In the genomic region with DNA sequence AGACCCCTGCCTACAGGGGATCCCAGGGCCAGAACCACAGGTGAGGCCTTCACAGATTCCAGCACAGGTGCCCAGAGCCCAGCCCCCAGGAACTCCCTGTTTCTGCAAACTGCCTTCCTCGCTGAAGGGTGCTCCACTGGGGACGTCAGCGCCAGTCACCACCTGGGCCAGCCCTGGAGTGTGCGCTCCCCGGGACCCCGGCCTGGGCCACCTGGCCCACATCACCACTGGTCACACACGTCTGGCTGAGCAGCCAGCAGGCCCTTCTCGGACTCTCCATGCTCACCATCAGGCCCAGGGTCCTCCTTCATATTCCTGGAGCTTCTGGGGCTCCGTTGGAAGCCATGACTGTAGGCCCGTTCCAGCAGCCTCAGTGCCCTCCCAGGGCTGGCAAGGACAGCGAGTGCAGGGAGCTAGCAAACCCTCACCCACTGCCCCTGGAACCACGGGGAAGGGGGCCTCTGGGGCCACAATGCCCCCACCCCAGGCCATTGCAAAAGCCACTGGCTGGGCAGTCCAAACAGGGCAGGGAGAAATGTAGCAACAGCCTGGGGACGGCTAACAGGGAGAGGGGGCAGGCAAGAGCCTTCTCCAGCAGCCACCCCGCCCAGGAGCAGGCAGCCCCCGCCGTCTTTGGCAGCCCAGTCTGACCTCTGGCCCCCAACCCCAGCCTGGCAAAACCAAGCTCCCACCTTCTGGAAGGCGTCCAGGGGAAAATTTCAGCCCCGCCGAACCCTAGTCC, we compare ENCODE assay signal across 8 cellular contexts. TPM values are rescaled to one million over a fixed set of nuclear protein-coding genes. Genes with fewer than 3 reads are reported as not detected.
DNase-seq lines count a peak whose midpoint lies in the region; ATAC-seq and TF ChIP-seq lines count a peak whose summit lies in the region.

No MANE protein-coding gene starts in this region.

- CTCF ChIA-PET in HEK293 (lab: Yijun Ruan, JAX), result interaction anchor here (0.5 to 3.2 kb wide), 7 partner anchors 9 to 261 kb away, joined by 3 to 20 read pairs (median 5); a partner anchor contains a TSS

- peak overlapping the region; percentile 71 for H3K4me3 ChIP-seq in HEK293 (ENCODE audit: low read depth, low read length)
- peak overlapping the region; percentile 77 for H3K4me3 ChIP-seq in WERI-Rb-1 (ENCODE audit: low read depth, low read length)
- H3K4me3 ChIP-seq in left ventricle myocardium inferior, result peak overlapping the region; percentile 97
- peak overlapping the region; percentile 59 to 95 (median 84) for H3K4me3 ChIP-seq in skin epidermis

- H3K27me3 ChIP-seq in WERI-Rb-1 (ENCODE audit: insufficient read depth, low read depth, severe bottlenecking), result no peaks in the 10 kb centered on the region
- H3K27me3 ChIP-seq in left ventricle myocardium inferior (ENCODE audit: low read depth), result no peaks in the 10 kb centered on the region

- intact Hi-C loops in left ventricle myocardium inferior (cut with micrococcal nuclease), result no loop called here
- intact Hi-C loops in posterior vena cava (cut with DNase I), result no loop called here

- H3K9me3 ChIP-seq in HEK293 (ENCODE audit: control insufficient read depth, insufficient read depth, low read depth, low read length) (no peaks in the 10 kb centered on the region), WERI-Rb-1 (ENCODE audit: severe bottlenecking) (no peaks in the 10 kb centered on the region), left ventricle myocardium inferior (replicated peaks) (no peaks in the 10 kb centered on the region)

- ATAC-seq in GM18519 (IDR thresholded peaks at IDR 0.05; ENCODE audit: low FRiP score, unreplicated experiment) (no peak), GM21390 (IDR thresholded peaks at IDR 0.05; ENCODE audit: unreplicated experiment) (no peak)

- POLR2A ChIA-PET in HEK293 (lab: Yijun Ruan, JAX), result interaction anchor here (1.1 to 3.6 kb wide), 7 partner anchors 9 to 202 kb away, joined by 3 to 22 read pairs (median 5); a partner anchor contains a TSS

- no peak for TF ChIP-seq CTCF in HEK293 (tag by site-specific recombination; IDR thresholded peaks at IDR 0.05)
- no peak for TF ChIP-seq CTCF in WERI-Rb-1 (IDR thresholded peaks at IDR 0.05; ENCODE audit: low read depth, low read length)
- no peak for TF ChIP-seq CTCF in left ventricle myocardium inferior (IDR thresholded peaks at IDR 0.05; ENCODE audit: borderline replicate concordance)

- peaks cover 5% of the 10 kb centered on the region for H3K4me1 ChIP-seq in HEK293 (ENCODE audit: control insufficient read depth, insufficient read depth, low read length)
- peaks cover 88% of the 10 kb centered on the region for H3K4me1 ChIP-seq in left ventricle myocardium inferior

- DNase-seq in WERI-Rb-1 (no peak), left ventricle myocardium inferior (peak; percentile 27), posterior vena cava (ENCODE audit: low spot score) (no peak), NCI-H1092 treated with DMSO at 0.1 percent for 48 hours (lab: John Stamatoyannopoulos, UW) (no peak)

- peaks cover 0 to 7% of the 10 kb centered on the region in 2 experiments; a peak in 1 of 3 replicates for H3K36me3 ChIP-seq in HEK293 (ENCODE audit: control insufficient read depth in 2 of 2, insufficient read depth in 1 of 2, low read length in 2 of 2)
- H3K36me3 ChIP-seq in WERI-Rb-1, result peaks cover 3% of the 10 kb centered on the region
- H3K36me3 ChIP-seq in left ventricle myocardium inferior, result no peaks in the 10 kb centered on the region

- H3K27ac ChIP-seq in HEK293 (ENCODE audit: extremely low read depth, low read depth, low read length) (peak overlapping the region; percentile 74; the same call in 1 of the 2 replicates), WERI-Rb-1 (peak overlapping the region; percentile 92), left ventricle myocardium inferior (replicated peaks) (peak overlapping the region; percentile 97), skin epidermis (peak overlapping the region in 19 of 21 experiments; percentile 71 to 96 (median 89))

TF ChIP-seq in HEK293, 187 proteins besides CTCF, POLR2A, EP300 and RAD21:
- TF ChIP-seq, protein P1, sequence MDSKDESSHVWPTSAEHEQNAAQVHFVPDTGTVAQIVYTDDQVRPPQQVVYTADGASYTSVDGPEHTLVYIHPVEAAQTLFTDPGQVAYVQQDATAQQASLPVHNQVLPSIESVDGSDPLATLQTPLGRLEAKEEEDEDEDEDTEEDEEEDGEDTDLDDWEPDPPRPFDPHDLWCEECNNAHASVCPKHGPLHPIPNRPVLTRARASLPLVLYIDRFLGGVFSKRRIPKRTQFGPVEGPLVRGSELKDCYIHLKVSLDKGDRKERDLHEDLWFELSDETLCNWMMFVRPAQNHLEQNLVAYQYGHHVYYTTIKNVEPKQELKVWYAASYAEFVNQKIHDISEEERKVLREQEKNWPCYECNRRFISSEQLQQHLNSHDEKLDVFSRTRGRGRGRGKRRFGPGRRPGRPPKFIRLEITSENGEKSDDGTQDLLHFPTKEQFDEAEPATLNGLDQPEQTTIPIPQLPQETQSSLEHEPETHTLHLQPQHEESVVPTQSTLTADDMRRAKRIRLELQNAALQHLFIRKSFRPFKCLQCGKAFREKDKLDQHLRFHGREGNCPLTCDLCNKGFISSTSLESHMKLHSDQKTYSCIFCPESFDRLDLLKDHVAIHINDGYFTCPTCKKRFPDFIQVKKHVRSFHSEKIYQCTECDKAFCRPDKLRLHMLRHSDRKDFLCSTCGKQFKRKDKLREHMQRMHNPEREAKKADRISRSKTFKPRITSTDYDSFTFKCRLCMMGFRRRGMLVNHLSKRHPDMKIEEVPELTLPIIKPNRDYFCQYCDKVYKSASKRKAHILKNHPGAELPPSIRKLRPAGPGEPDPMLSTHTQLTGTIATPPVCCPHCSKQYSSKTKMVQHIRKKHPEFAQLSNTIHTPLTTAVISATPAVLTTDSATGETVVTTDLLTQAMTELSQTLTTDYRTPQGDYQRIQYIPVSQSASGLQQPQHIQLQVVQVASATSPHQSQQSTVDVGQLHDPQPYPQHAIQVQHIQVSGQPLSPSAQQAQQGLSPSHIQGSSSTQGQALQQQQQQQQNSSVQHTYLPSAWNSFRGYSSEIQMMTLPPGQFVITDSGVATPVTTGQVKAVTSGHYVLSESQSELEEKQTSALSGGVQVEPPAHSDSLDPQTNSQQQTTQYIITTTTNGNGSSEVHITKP (tag by site-specific recombination; IDR thresholded peaks at IDR 0.05), result no peak
- TF ChIP-seq, protein P2, sequence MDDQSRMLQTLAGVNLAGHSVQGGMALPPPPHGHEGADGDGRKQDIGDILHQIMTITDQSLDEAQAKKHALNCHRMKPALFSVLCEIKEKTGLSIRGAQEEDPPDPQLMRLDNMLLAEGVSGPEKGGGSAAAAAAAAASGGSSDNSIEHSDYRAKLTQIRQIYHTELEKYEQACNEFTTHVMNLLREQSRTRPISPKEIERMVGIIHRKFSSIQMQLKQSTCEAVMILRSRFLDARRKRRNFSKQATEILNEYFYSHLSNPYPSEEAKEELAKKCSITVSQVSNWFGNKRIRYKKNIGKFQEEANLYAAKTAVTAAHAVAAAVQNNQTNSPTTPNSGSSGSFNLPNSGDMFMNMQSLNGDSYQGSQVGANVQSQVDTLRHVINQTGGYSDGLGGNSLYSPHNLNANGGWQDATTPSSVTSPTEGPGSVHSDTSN (CRISPR knock-in tag; IDR thresholded peaks at IDR 0.05), result 0 out of 2 replicates have a peak, but pooled peaks have one; percentile 11
- TF ChIP-seq, protein P3, sequence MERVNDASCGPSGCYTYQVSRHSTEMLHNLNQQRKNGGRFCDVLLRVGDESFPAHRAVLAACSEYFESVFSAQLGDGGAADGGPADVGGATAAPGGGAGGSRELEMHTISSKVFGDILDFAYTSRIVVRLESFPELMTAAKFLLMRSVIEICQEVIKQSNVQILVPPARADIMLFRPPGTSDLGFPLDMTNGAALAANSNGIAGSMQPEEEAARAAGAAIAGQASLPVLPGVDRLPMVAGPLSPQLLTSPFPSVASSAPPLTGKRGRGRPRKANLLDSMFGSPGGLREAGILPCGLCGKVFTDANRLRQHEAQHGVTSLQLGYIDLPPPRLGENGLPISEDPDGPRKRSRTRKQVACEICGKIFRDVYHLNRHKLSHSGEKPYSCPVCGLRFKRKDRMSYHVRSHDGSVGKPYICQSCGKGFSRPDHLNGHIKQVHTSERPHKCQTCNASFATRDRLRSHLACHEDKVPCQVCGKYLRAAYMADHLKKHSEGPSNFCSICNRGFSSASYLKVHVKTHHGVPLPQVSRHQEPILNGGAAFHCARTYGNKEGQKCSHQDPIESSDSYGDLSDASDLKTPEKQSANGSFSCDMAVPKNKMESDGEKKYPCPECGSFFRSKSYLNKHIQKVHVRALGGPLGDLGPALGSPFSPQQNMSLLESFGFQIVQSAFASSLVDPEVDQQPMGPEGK (tag by site-specific recombination; IDR thresholded peaks at IDR 0.05), result peak; percentile 17
- TF ChIP-seq ZNF341 (tag by site-specific recombination; IDR thresholded peaks at IDR 0.05; ENCODE audit: low read depth), result peak; percentile 55

RNA-seq across cellular contexts. Expression of a gene that starts 1.3 kb away (rescaled TPM):
- total RNA-seq in left ventricle myocardium inferior (48.8 TPM), posterior vena cava (10 to 100 TPM; 27.1 to 28.8 TPM)

RNA-seq across cellular contexts. Expression of a gene that starts 23.2 kb away (rescaled TPM):
- 81.5 TPM for total RNA-seq in left ventricle myocardium inferior
- total RNA-seq in posterior vena cava, result 100 to 1,000 TPM in 1 of 2 donors, 10 to 100 TPM in 1; 91.4 to 118 TPM

RNA-seq across cellular contexts. Expression of a gene that starts 26.4 kb away (rescaled TPM):
- 21.4 TPM for total RNA-seq in left ventricle myocardium inferior
- 1 to 10 TPM; 7.1 to 8.3 TPM for total RNA-seq in posterior vena cava

RNA-seq across cellular contexts. Expression of a gene that starts 56.8 kb away (rescaled TPM):
- total RNA-seq in left ventricle myocardium inferior (9.6 TPM), posterior vena cava (10 to 100 TPM in 1 of 2 donors, 1 to 10 TPM in 1; 9.2 to 10.0 TPM)
